8 cellular contexts compared by ENCODE assay signal in genomic region chr16:23182206-23182674, GRCh38. TPM values are rescaled to one million over a fixed set of nuclear protein-coding genes. Genes with fewer than 3 reads are reported as not detected.
DNase-seq lines count a peak whose midpoint lies in the region; ATAC-seq, FAIRE-seq and TF ChIP-seq lines count a peak whose summit lies in the region.

No MANE protein-coding gene starts in this region.

- no peak overlapping the region for H3K14ac ChIP-seq in H1 (ENCODE audit: insufficient read length)

- H4K5ac ChIP-seq in H1 (ENCODE audit: insufficient read length, low read depth, low read length): no peak overlapping the region

- H4K20me1 ChIP-seq in H1 (replicated peaks in 1 of 2; ENCODE audit: control insufficient read depth in 1 of 2, insufficient read depth in 2 of 2, low read length in 2 of 2): no peaks in the 10 kb centered on the region

- H2BK20ac ChIP-seq in H1 (ENCODE audit: low read length): no peak overlapping the region

- H2BK15ac ChIP-seq in H1 (ENCODE audit: low read length): no peak overlapping the region

- DNase-seq in AG09309 (ENCODE audit: low read depth) (no peak), NCI-H526 (lab: John Stamatoyannopoulos, UW) (peak; percentile 43 to 96), H1 (ENCODE audit: low read depth in 1 of 2, low spot score in 2 of 2) (peak; percentile 84 to 98), memory B cell (ENCODE audit: low spot score in 2 of 2) (peak; percentile 93 to 97)
- peak; percentile 87 for DNase-seq in activated CD8-positive, alpha-beta memory T cell treated with anti-CD3 and anti-CD28 coated beads for 24 hours
- peak; percentile 19 to 21 for DNase-seq in stimulated activated CD8-positive, alpha-beta memory T cell treated with anti-CD3 and anti-CD28 coated beads, Interleukin-15, amount 100 ng/mL, for 4 hours (ENCODE audit: low read depth in 2 of 2)

- H3K79me1 ChIP-seq in H1 (ENCODE audit: low read depth, low read length): no peaks in the 10 kb centered on the region

- TF ChIP-seq POLR2A in H1 (IDR thresholded peaks at IDR 0.05; ENCODE audit: control extremely low read depth in 1 of 2, low read depth in 2 of 2, low read length in 2 of 2): no peak

- H3K27ac Mint-ChIP-seq in memory B cell: no peak overlapping the region

- peak; percentile 91 to 98 for TF ChIP-seq RAD21 in H1 (IDR thresholded peaks at IDR 0.05 in 1 of 2, conservative IDR thresholded peaks at IDR 0.05 in 1 of 2; ENCODE audit: low read depth in 2 of 2, low read length in 2 of 2)

- H3K4me3 Mint-ChIP-seq in memory B cell: peak overlapping the region; percentile 68

- H3K36me3 ChIP-seq in H1 (ENCODE audit: control insufficient read depth in 2 of 4, insufficient read depth in 4 of 4, low read length in 3 of 4): no peaks in the 10 kb centered on the region

- FAIRE-seq in H1 (lab: Jason Lieb, UNC): no peak

- no peak overlapping the region for H3K18ac ChIP-seq in H1 (ENCODE audit: extremely low read depth, low read length)

- peaks cover 0 to 8% (median 4%) of the 10 kb centered on the region in 4 experiments; a peak in 4 of 7 replicates for H3K4me1 ChIP-seq in H1 (replicated peaks in 1 of 4; ENCODE audit: control insufficient read depth in 3 of 4, insufficient read depth in 4 of 4, low read length in 3 of 4)

- H3K9ac ChIP-seq in H1 (replicated peaks in 1 of 4; ENCODE audit: extremely low read depth in 1 of 4, low read depth in 3 of 4, low read length in 3 of 4): no peak overlapping the region

- POLR2A ChIA-PET in H1 (lab: Charles Lee; ENCODE audit: partially characterized antibody): no interaction called here

- H4K8ac ChIP-seq in H1 (ENCODE audit: extremely low read depth, insufficient read depth, low read length): no peak overlapping the region

- no peak overlapping the region for H2BK12ac ChIP-seq in H1 (ENCODE audit: low read depth, low read length)

- no peak overlapping the region for H4K91ac ChIP-seq in H1 (replicated peaks; ENCODE audit: insufficient read length, low read length)

- peaks cover 9% of the 10 kb centered on the region for H3K4me1 Mint-ChIP-seq in memory B cell

- no peak overlapping the region for H2BK5ac ChIP-seq in H1 (ENCODE audit: low read depth, low read length)

- H3K9me3 Mint-ChIP-seq in memory B cell: no peaks in the 10 kb centered on the region

- peak overlapping the region; percentile 83 to 92 for H3K4me2 ChIP-seq in H1 (ENCODE audit: insufficient read depth in 1 of 2, low read depth in 2 of 2, low read length in 2 of 2)

- H2BK120ac ChIP-seq in H1 (replicated peaks; ENCODE audit: low read depth, low read length): no peak overlapping the region

- H3K4ac ChIP-seq in H1 (replicated peaks; ENCODE audit: insufficient read length, low read depth, low read length): no peak overlapping the region

- CTCF ChIA-PET in H1 (lab: Charles Lee; ENCODE audit: partially characterized antibody): interaction anchor here (0.6 to 14.8 kb wide), 19 partner anchors 9 to 1485 kb away, joined by 3 to 178 read pairs (median 4); partner anchors contain the start of gene SCNN1B

- H3K79me2 ChIP-seq in H1 (ENCODE audit: control insufficient read depth in 1 of 2, insufficient read depth in 2 of 2, low read length in 2 of 2): no peaks in the 10 kb centered on the region

- peak overlapping the region; percentile 87; the same call in 1 of the 2 replicates for H2AFZ ChIP-seq in H1 (ENCODE audit: low read length)

- 9% methylated on average over 22 of the region's 33 CpGs; no CpG with 5 or more reads in 1 of the 2 experiments for WGBS in H1 (ENCODE audit: extremely low coverage in 1 of 2, insufficient coverage in 1 of 2, insufficient read length in 1 of 2, insufficient replicate concordance in 2 of 2, low coverage in 1 of 2, low lambda C conversion rate in 2 of 2, missing lambda C conversion rate in 1 of 2), 2 experiments

- peaks cover 8% of the 10 kb centered on the region; the same call in 1 of the 2 replicates for H3K23me2 ChIP-seq in H1 (ENCODE audit: low read depth, low read length)

- H3K4me3 ChIP-seq in AG09309 (ENCODE audit: control insufficient read depth, low read depth, low read length) (no peak overlapping the region), H1 (ENCODE audit: extremely low read depth in 1 of 4, insufficient read depth in 2 of 4, low read depth in 3 of 4, low read length in 4 of 4) (peak overlapping the region in 3 of 4 experiments; percentile 11 to 64 (median 46); a peak in 6 of 8 replicates)

- no peaks in the 10 kb centered on the region for H3K36me3 Mint-ChIP-seq in memory B cell

- no peak overlapping the region for H2AK5ac ChIP-seq in H1 (ENCODE audit: low read depth, low read length)

- peaks cover 7 to 23% (median 16%) of the 10 kb centered on the region in 4 experiments for H3K27me3 ChIP-seq in H1 (replicated peaks in 1 of 4; ENCODE audit: control insufficient read depth in 3 of 4, extremely low read depth in 1 of 4, insufficient read depth in 3 of 4, low read length in 3 of 4)

- H3K9me3 ChIP-seq in H1 (ENCODE audit: insufficient read depth in 2 of 2, low read depth in 1 of 2, low read length in 1 of 2): no peaks in the 10 kb centered on the region

- H3K56ac ChIP-seq in H1 (replicated peaks; ENCODE audit: insufficient read length, low read depth, low read length): no peak overlapping the region

- H3K23ac ChIP-seq in H1 (ENCODE audit: insufficient read length): no peak overlapping the region

- ATAC-seq in GM19035 (IDR thresholded peaks at IDR 0.05; ENCODE audit: unreplicated experiment) (peak; percentile 89), HG03439 (IDR thresholded peaks at IDR 0.05; ENCODE audit: unreplicated experiment) (peak; percentile 94), memory B cell (ENCODE audit: low read depth) (peak; percentile 97)

- TF ChIP-seq CTCF in AG09309 (IDR thresholded peaks at IDR 0.05; ENCODE audit: control insufficient read depth, insufficient read depth, low read depth, low read length, missing control alignments) (peak; percentile 56), H1 (IDR thresholded peaks at IDR 0.05; ENCODE audit: control extremely low read depth in 1 of 3, insufficient read depth in 1 of 3, low read depth in 1 of 3, low read length in 3 of 3) (peak; percentile 96 to 99 (median 97))

- peaks cover 21% of the 10 kb centered on the region for H3K27me3 Mint-ChIP-seq in memory B cell

- 0 out of 3 replicates have a peak, but pooled peaks of 1 of the 2 experiments have one; percentile 64 for TF ChIP-seq EP300 in H1 (IDR thresholded peaks at IDR 0.05; ENCODE audit: borderline replicate concordance in 1 of 2, low read depth in 2 of 2, low read length in 2 of 2)

- H3K27ac ChIP-seq in H1 (ENCODE audit: low read depth, low read length): no peak overlapping the region

TF ChIP-seq in H1, 55 proteins besides CTCF, POLR2A, EP300 and RAD21 (continues in another document):
- no peak for TF ChIP-seq KDM5A (IDR thresholded peaks at IDR 0.05; ENCODE audit: low read length)
- no peak for TF ChIP-seq CBX5 (IDR thresholded peaks at IDR 0.05; ENCODE audit: low read depth, low read length)
- no peak for TF ChIP-seq POLR2AphosphoS5 (IDR thresholded peaks at IDR 0.05; ENCODE audit: low read depth, low read length)
- TF ChIP-seq NANOG (IDR thresholded peaks at IDR 0.05; ENCODE audit: insufficient read depth, low read depth, low read length, poor library complexity, severe bottlenecking): peak; percentile 43
- TF ChIP-seq EZH2 (IDR thresholded peaks at IDR 0.05; ENCODE audit: low read depth, low read length, severe bottlenecking): no peak
- no peak for TF ChIP-seq SIX5 (IDR thresholded peaks at IDR 0.05; ENCODE audit: low read depth, low read length)
- TF ChIP-seq BCL11A (IDR thresholded peaks at IDR 0.05; ENCODE audit: low read depth in 2 of 2, low read length in 2 of 2): no peak
- TF ChIP-seq SIN3A (conservative IDR thresholded peaks at IDR 0.05 in 1 of 2, IDR thresholded peaks at IDR 0.05 in 1 of 2; ENCODE audit: low read depth in 1 of 2, low read length in 2 of 2): no peak
- TF ChIP-seq RNF2 (IDR thresholded peaks at IDR 0.05; ENCODE audit: borderline replicate concordance, low read depth, low read length, missing control alignments, poor library complexity, severe bottlenecking): no peak
- TF ChIP-seq RFX5 (IDR thresholded peaks at IDR 0.05; ENCODE audit: borderline replicate concordance, low read depth, low read length): no peak
- no peak for TF ChIP-seq GABPA (IDR thresholded peaks at IDR 0.05; ENCODE audit: borderline replicate concordance, insufficient read depth, low read length)
- TF ChIP-seq SIRT6 (IDR thresholded peaks at IDR 0.05; ENCODE audit: low read length): no peak
- no peak for TF ChIP-seq MAFK (IDR thresholded peaks at IDR 0.05; ENCODE audit: low read depth, low read length)
- no peak for TF ChIP-seq USF2 (IDR thresholded peaks at IDR 0.05; ENCODE audit: low read length)
- TF ChIP-seq TEAD4 (IDR thresholded peaks at IDR 0.05; ENCODE audit: low read depth, low read length): peak; percentile 79

RNA-seq across cellular contexts. Expression of gene SCNN1G, which starts 0.3 kb away (rescaled TPM):
- 0.99 and 1.1 TPM in 2 replicates for total RNA-seq in H1 (2021; fragmentation: NEBNext Ultra II Directional; extraction: Animal tissue kit (Norgen Biotek cat#: 25700))
- polyA plus RNA-seq in H1 (2011; rRNA removed): 0.73 and 1.9 TPM in 2 replicates
- 1.0 TPM for polyA plus RNA-seq in H1 (2011; cell fraction: cytosol; rRNA removed)
- 1.3 TPM for polyA plus RNA-seq in H1 (2011; cell fraction: nucleus; rRNA removed)
- 1.1 to 1.7 TPM (median 1.4 TPM) in 4 replicates for polyA plus RNA-seq in H1 (2012, experiment 1 of 2)
- polyA plus RNA-seq in H1 (2012, experiment 2 of 2): 0.73 TPM
- 0.41 TPM for polyA plus RNA-seq in H1 (2013, experiment 1 of 2)
- 0.33 TPM for polyA plus RNA-seq in H1 (2013, experiment 2 of 2)
- polyA minus RNA-seq in H1 (2011; rRNA and poly(A)+ RNA removed): 1.7 and 2.0 TPM in 2 replicates
- 1.2 TPM for polyA minus RNA-seq in H1 (2011; cell fraction: cytosol; rRNA and poly(A)+ RNA removed)
- polyA minus RNA-seq in H1 (2011; cell fraction: nucleus; rRNA and poly(A)+ RNA removed): 1.1 TPM

RNA-seq across cellular contexts. Expression of gene USP31, which starts 33.0 kb away (rescaled TPM):
- 17.0 and 19.0 TPM in 2 replicates for total RNA-seq in H1 (2021; fragmentation: NEBNext Ultra II Directional; extraction: Animal tissue kit (Norgen Biotek cat#: 25700))
- 6.2 and 6.7 TPM in 2 replicates for polyA plus RNA-seq in H1 (2011; rRNA removed)
- polyA plus RNA-seq in H1 (2011; cell fraction: cytosol; rRNA removed): 6.3 TPM
- polyA plus RNA-seq in H1 (2011; cell fraction: nucleus; rRNA removed): 16.1 TPM
- 4.6 to 6.1 TPM (median 5.8 TPM) in 4 replicates for polyA plus RNA-seq in H1 (2012, experiment 1 of 2)
- 1.4 TPM for polyA plus RNA-seq in H1 (2012, experiment 2 of 2)
- polyA plus RNA-seq in H1 (2013, experiment 1 of 2): 7.4 TPM
- polyA plus RNA-seq in H1 (2013, experiment 2 of 2): 7.4 TPM
- 33.4 and 34.7 TPM in 2 replicates for polyA minus RNA-seq in H1 (2011; rRNA and poly(A)+ RNA removed)
- polyA minus RNA-seq in H1 (2011; cell fraction: cytosol; rRNA and poly(A)+ RNA removed): 15.4 TPM
- 40.4 TPM for polyA minus RNA-seq in H1 (2011; cell fraction: nucleus; rRNA and poly(A)+ RNA removed)
